9 cellular contexts compared by ENCODE assay signal in genomic region chr9:83219924-83220438, GRCh38.
DNase-seq lines count a peak whose midpoint lies in the region; ATAC-seq and TF ChIP-seq lines count a peak whose summit lies in the region.
"Had no signal": no experiment of that assay in that cellular context is flagged by ENCODE, and none has a peak within 500 bp of the region (broad histone marks: within the 10 kb centered on the region; RNA-seq: fewer than 3 reads in every experiment).

No MANE protein-coding gene starts in this region.

- H3K36me3 ChIP-seq in mucosa of descending colon (ENCODE audit: low read depth) (no peaks in the 10 kb centered on the region), vagina (no peaks in the 10 kb centered on the region)

- ATAC-seq in Right ventricle myocardium inferior (peak; percentile 15), mucosa of descending colon (peak; percentile 35), GM19395 (IDR thresholded peaks at IDR 0.05; ENCODE audit: unreplicated experiment) (no peak)
- ATAC-seq: K562 had no signal

- H3K9me3 ChIP-seq in mucosa of descending colon (no peaks in the 10 kb centered on the region), vagina (no peaks in the 10 kb centered on the region)

- no peaks in the 10 kb centered on the region for H3K9me3 Mint-ChIP-seq in dendritic cell treated with granulocyte-macrophage colony-stimulating factor and Interleukin-4, amounts not matched to agents 40 ng/mL and 50 ng/mL, for 4 days

- DNase-seq in Right ventricle myocardium inferior (ENCODE audit: missing footprints) (no peak), cardiac septum (ENCODE audit: low spot score) (no peak), mucosa of descending colon (peak in 1 of 3 donors; percentile 8), vagina (ENCODE audit: extremely low spot score in 2 of 2) (no peak), HEK293T (ENCODE audit: extremely low spot score) (no peak), occipital lobe (lab: John Stamatoyannopoulos, UW) (no peak)

- peak overlapping the region; percentile 31 for H3K27ac ChIP-seq in vagina

- TF ChIP-seq POLR2A in vagina (IDR thresholded peaks at IDR 0.05): no peak

- intact Hi-C loops in Right ventricle myocardium inferior (cut with DNase I): loop anchor here (2.0 to 5.0 kb wide), 3 partner anchors 107 to 319 kb away; partner anchors contain the start of gene FRMD3
- intact Hi-C loops in cardiac septum (cut with DNase I): loop anchor here (2.0 to 5.0 kb wide), 3 partner anchors 47 to 319 kb away; partner anchors contain the start of gene FRMD3
- intact Hi-C loops in dendritic cell treated with granulocyte-macrophage colony-stimulating factor and Interleukin-4, amounts not matched to agents 40 ng/mL and 50 ng/mL, for 4 days (cut with micrococcal nuclease): loop anchor here (10.0 kb wide), 1 partner anchor 325 kb away; no protein-coding TSS in a partner anchor
- intact Hi-C loops in mucosa of descending colon (cut with DNase I, micrococcal nuclease): no loop called here
- intact Hi-C loops in vagina (cut with DNase I): no loop called here

- TF ChIP-seq CTCF in mucosa of descending colon (IDR thresholded peaks at IDR 0.05) (no peak), vagina (IDR thresholded peaks at IDR 0.05) (no peak)

- H3K4me1 Mint-ChIP-seq in dendritic cell treated with granulocyte-macrophage colony-stimulating factor and Interleukin-4, amounts not matched to agents 40 ng/mL and 50 ng/mL, for 4 days (ENCODE audit: low read depth): peaks cover 14% of the 10 kb centered on the region

- CTCF ChIA-PET in HEK293T (lab: Yijun Ruan, JAX): interaction anchor here (1.1 kb wide), 1 partner anchor 182 kb away, joined by 3 read pairs; no protein-coding TSS in a partner anchor

- peak overlapping the region; percentile 85 for H3K27ac Mint-ChIP-seq in dendritic cell treated with granulocyte-macrophage colony-stimulating factor and Interleukin-4, amounts not matched to agents 40 ng/mL and 50 ng/mL, for 4 days

- H3K27me3 Mint-ChIP-seq in dendritic cell treated with granulocyte-macrophage colony-stimulating factor and Interleukin-4, amounts not matched to agents 40 ng/mL and 50 ng/mL, for 4 days: peaks cover 17% of the 10 kb centered on the region

- no peaks in the 10 kb centered on the region for H3K27me3 ChIP-seq in vagina

- no peak overlapping the region for H3K4me3 ChIP-seq in mucosa of descending colon
- H3K4me3 ChIP-seq in vagina: peak overlapping the region; percentile 44 to 48
- H3K4me3 ChIP-seq: K562 had no signal

- H3K36me3 Mint-ChIP-seq in dendritic cell treated with granulocyte-macrophage colony-stimulating factor and Interleukin-4, amounts not matched to agents 40 ng/mL and 50 ng/mL, for 4 days (ENCODE audit: low read depth): no peaks in the 10 kb centered on the region

- H3K4me3 Mint-ChIP-seq in dendritic cell treated with granulocyte-macrophage colony-stimulating factor and Interleukin-4, amounts not matched to agents 40 ng/mL and 50 ng/mL, for 4 days: peak overlapping the region; percentile 91

- H3K4me1 ChIP-seq in mucosa of descending colon (ENCODE audit: low read depth) (peaks cover 3% of the 10 kb centered on the region), vagina (peaks cover 15% of the 10 kb centered on the region)

- POLR2A ChIA-PET in HEK293T (lab: Yijun Ruan, JAX): no interaction called here

TF ChIP-seq in HEK293T, 16 proteins besides CTCF, POLR2A, EP300 and RAD21:
- no peak for TF ChIP-seq ARNT (IDR thresholded peaks at IDR 0.05)
- TF ChIP-seq TARDBP (IDR thresholded peaks at IDR 0.05): no peak
- no peak for TF ChIP-seq CTBP1 (IDR thresholded peaks at IDR 0.05; ENCODE audit: borderline replicate concordance)
- no peak for TF ChIP-seq FOXK2 (IDR thresholded peaks at IDR 0.05)
- no peak for TF ChIP-seq SP1 (IDR thresholded peaks at IDR 0.05)
- TF ChIP-seq ELF4 (IDR thresholded peaks at IDR 0.05): no peak
- no peak for TF ChIP-seq ZNF384 (IDR thresholded peaks at IDR 0.05)
- no peak for TF ChIP-seq BHLHE40 (IDR thresholded peaks at IDR 0.05; ENCODE audit: borderline replicate concordance)
- TF ChIP-seq FOXM1 (IDR thresholded peaks at IDR 0.05; ENCODE audit: borderline replicate concordance): no peak
- TF ChIP-seq LEF1 (IDR thresholded peaks at IDR 0.05; ENCODE audit: borderline replicate concordance): no peak
- TF ChIP-seq SUZ12 (IDR thresholded peaks at IDR 0.05): no peak
- TF ChIP-seq, protein P1, sequence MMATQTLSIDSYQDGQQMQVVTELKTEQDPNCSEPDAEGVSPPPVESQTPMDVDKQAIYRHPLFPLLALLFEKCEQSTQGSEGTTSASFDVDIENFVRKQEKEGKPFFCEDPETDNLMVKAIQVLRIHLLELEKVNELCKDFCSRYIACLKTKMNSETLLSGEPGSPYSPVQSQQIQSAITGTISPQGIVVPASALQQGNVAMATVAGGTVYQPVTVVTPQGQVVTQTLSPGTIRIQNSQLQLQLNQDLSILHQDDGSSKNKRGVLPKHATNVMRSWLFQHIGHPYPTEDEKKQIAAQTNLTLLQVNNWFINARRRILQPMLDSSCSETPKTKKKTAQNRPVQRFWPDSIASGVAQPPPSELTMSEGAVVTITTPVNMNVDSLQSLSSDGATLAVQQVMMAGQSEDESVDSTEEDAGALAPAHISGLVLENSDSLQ (IDR thresholded peaks at IDR 0.05): no peak
- no peak for TF ChIP-seq HDGF (IDR thresholded peaks at IDR 0.05; ENCODE audit: borderline replicate concordance)
- no peak for TF ChIP-seq L3MBTL2 (conservative IDR thresholded peaks at IDR 0.05)
- TF ChIP-seq FOXA1 (IDR thresholded peaks at IDR 0.05): no peak
- no peak for TF ChIP-seq NFRKB (IDR thresholded peaks at IDR 0.05)

Comparison
In these comparisons a context has a peak if more than half of its experiments do, and no peak if none do; other contexts are left out.
1. intact Hi-C loops: an anchor here in Right ventricle myocardium inferior (2.0 to 5.0 kb wide), cardiac septum (2.0 to 5.0 kb wide) and dendritic cell treated with granulocyte-macrophage colony-stimulating factor and Interleukin-4, amounts not matched to agents 40 ng/mL and 50 ng/mL, for 4 days (10.0 kb wide); none called in mucosa of descending colon and vagina.